Comparison of ENCODE assay signal across 1 cellular context in genomic region chr20:2692036-2692885, GRCh38.
TF ChIP-seq lines count a peak whose summit lies in the region.

Gene EBF4 (plus strand): TSS chr20:2692780. CDS start chr20:2693646, 866 bp downstream.

TF ChIP-seq in WTC11, 78 proteins besides CTCF, POLR2A, EP300 and RAD21 (continued from another document):
- TF ChIP-seq ZBTB21 (CRISPR knock-in tag; IDR thresholded peaks at IDR 0.05; ENCODE audit: borderline replicate concordance) (no peak), ARID4B (CRISPR knock-in tag; IDR thresholded peaks at IDR 0.05; ENCODE audit: borderline replicate concordance) (no peak), ZNF396 (CRISPR knock-in tag; IDR thresholded peaks at IDR 0.05; ENCODE audit: borderline replicate concordance) (no peak), PREB (CRISPR knock-in tag; IDR thresholded peaks at IDR 0.05; ENCODE audit: borderline replicate concordance) (no peak), ESRRA (CRISPR knock-in tag; IDR thresholded peaks at IDR 0.05; ENCODE audit: borderline replicate concordance) (no peak), ZBTB43 (CRISPR knock-in tag; IDR thresholded peaks at IDR 0.05) (no peak), NFYB (CRISPR knock-in tag; conservative IDR thresholded peaks at IDR 0.05; ENCODE audit: low read depth) (no peak), TCF7 (CRISPR knock-in tag; IDR thresholded peaks at IDR 0.05; ENCODE audit: low read depth) (no peak), NR3C1 (CRISPR knock-in tag; conservative IDR thresholded peaks at IDR 0.05; ENCODE audit: low read depth) (no peak), GRHL2 (CRISPR knock-in tag; IDR thresholded peaks at IDR 0.05; ENCODE audit: insufficient replicate concordance, severe bottlenecking) (no peak), ZSCAN18 (CRISPR knock-in tag; IDR thresholded peaks at IDR 0.05) (no peak), ZNF671 (CRISPR knock-in tag; IDR thresholded peaks at IDR 0.05) (no peak), ELF4 (CRISPR knock-in tag; IDR thresholded peaks at IDR 0.05; ENCODE audit: low read depth) (no peak), GABPB1 (CRISPR knock-in tag; IDR thresholded peaks at IDR 0.05) (peak; percentile 41; the same call in 1 of the 2 replicates), FOXP1 (CRISPR knock-in tag; IDR thresholded peaks at IDR 0.05; ENCODE audit: borderline replicate concordance) (peak; percentile 92; the same call in 1 of the 2 replicates), ERG (CRISPR knock-in tag; IDR thresholded peaks at IDR 0.05) (no peak), JUN (CRISPR knock-in tag; IDR thresholded peaks at IDR 0.05) (no peak), NR1H2 (CRISPR knock-in tag; IDR thresholded peaks at IDR 0.05) (no peak), NFE2L1 (CRISPR knock-in tag; IDR thresholded peaks at IDR 0.05) (peak; percentile 78; the same call in 1 of the 2 replicates), ATF3 (CRISPR knock-in tag; conservative IDR thresholded peaks at IDR 0.05) (no peak), PRDM15 (CRISPR knock-in tag; IDR thresholded peaks at IDR 0.05) (no peak), SMAD4 (CRISPR knock-in tag; IDR thresholded peaks at IDR 0.05) (no peak), KAT7 (CRISPR knock-in tag; IDR thresholded peaks at IDR 0.05; ENCODE audit: borderline replicate concordance) (no peak), HMGXB4 (CRISPR knock-in tag; IDR thresholded peaks at IDR 0.05) (no peak), ZNF281 (CRISPR knock-in tag; IDR thresholded peaks at IDR 0.05) (no peak), AR (CRISPR knock-in tag; IDR thresholded peaks at IDR 0.05) (no peak), TEAD1 (CRISPR knock-in tag; IDR thresholded peaks at IDR 0.05) (no peak), ZMAT4 (CRISPR knock-in tag; IDR thresholded peaks at IDR 0.05) (no peak), NFATC4 (CRISPR knock-in tag; IDR thresholded peaks at IDR 0.05) (no peak)
TF ChIP-seq in WTC11: peak in this region for 15.
